In genomic region chr21:38659936-38660332, GRCh38 we compare ENCODE assay signal across 13 cellular contexts.
DNase-seq lines count a peak whose midpoint lies in the region; ATAC-seq and TF ChIP-seq lines count a peak whose summit lies in the region.
"Had no signal": no experiment of that assay in that cellular context is flagged by ENCODE, and none has a peak within 500 bp of the region (broad histone marks: within the 10 kb centered on the region; RNA-seq: fewer than 3 reads in every experiment).

No MANE protein-coding gene starts in this region.

- peaks cover 9% of the 10 kb centered on the region; the same call in 1 of the 2 replicates for H3K4me1 ChIP-seq in Caco-2
- peaks cover 0 to 27% (median 10%) of the 10 kb centered on the region in 3 donors for H3K4me1 ChIP-seq in esophagus squamous epithelium
- no peaks in the 10 kb centered on the region for H3K4me1 ChIP-seq in parathyroid adenoma

- H3K79me2 ChIP-seq in parathyroid adenoma = no peaks in the 10 kb centered on the region

- no peaks in the 10 kb centered on the region for H3K36me3 ChIP-seq in Caco-2 (ENCODE audit: control insufficient read depth, insufficient read depth, low read length)
- H3K36me3 ChIP-seq in SK-N-MC (ENCODE audit: insufficient read depth, low read length) = no peaks in the 10 kb centered on the region
- H3K36me3 ChIP-seq in esophagus squamous epithelium = no peaks in the 10 kb centered on the region
- H3K36me3 ChIP-seq in parathyroid adenoma (ENCODE audit: control insufficient read depth, insufficient read depth, low read length) = no peaks in the 10 kb centered on the region
- no peaks in the 10 kb centered on the region for H3K36me3 ChIP-seq in brain microvascular endothelial cell (replicated peaks)
- H3K36me3 ChIP-seq: gastroesophageal sphincter, SJSA1, tibial nerve had no signal

- H3K27ac Mint-ChIP-seq in Caco-2 (ENCODE audit: unreplicated experiment) = no peak overlapping the region

- H3K9ac ChIP-seq in SK-N-MC (ENCODE audit: insufficient read length) (no peak overlapping the region), parathyroid adenoma (no peak overlapping the region)

- CTCF ChIA-PET in Caco-2 (lab: Charles Lee) = no interaction called here

- H3K4me3 Mint-ChIP-seq in Caco-2 (ENCODE audit: unreplicated experiment) = peak overlapping the region; percentile 69

- peaks cover 10% of the 10 kb centered on the region for H3K4me1 Mint-ChIP-seq in Caco-2 (ENCODE audit: low read depth, unreplicated experiment)

- POLR2A ChIA-PET in Caco-2 (lab: Charles Lee) = no interaction called here

- H3K27ac ChIP-seq in SK-N-MC = no peak overlapping the region
- H3K27ac ChIP-seq in esophagus squamous epithelium = peak overlapping the region in 2 of 4 donors; percentile 50 to 78
- no peak overlapping the region for H3K27ac ChIP-seq in parathyroid adenoma
- no peak overlapping the region for H3K27ac ChIP-seq in brain microvascular endothelial cell
- H3K27ac ChIP-seq: gastroesophageal sphincter, SJSA1, tibial nerve had no signal

- H3K4me3 ChIP-seq in Caco-2 (ENCODE audit: low read depth, low read length) (no peak overlapping the region), SK-N-MC (peak overlapping the region; percentile 60; the same call in 1 of the 2 replicates), esophagus squamous epithelium (peak overlapping the region; percentile 54 to 78 (median 64)), parathyroid adenoma (ENCODE audit: low read depth, low read length) (no peak overlapping the region), brain microvascular endothelial cell (ENCODE audit: low read depth, low read length) (no peak overlapping the region)

- H2AFZ ChIP-seq in parathyroid adenoma = peak overlapping the region; percentile 28

- DNase-seq in Caco-2 (no peak), SK-N-MC (ENCODE audit: low read depth, low spot score) (no peak), esophagus squamous epithelium (lab: John Stamatoyannopoulos, UW) (no peak), putamen (ENCODE audit: low spot score) (no peak), NCI-H1417 (lab: John Stamatoyannopoulos, UW) (no peak), brain microvascular endothelial cell (no peak)
- DNase-seq: DMS 273 treated with DMSO at 0.1 percent for 48 hours, NCI-H446 treated with DMSO at 0.1 percent for 48 hours had no signal

- BruUV-seq in Caco-2 (replicated peaks; lab: Mats Ljungman, UMichigan) = no TSS peak

- WGBS in esophagus squamous epithelium, 2 donors = 35 to 56% methylated on average over 8 to 14 of the region's 16 CpGs

- in situ Hi-C loops in brain microvascular endothelial cell (cut with HindIII; ENCODE audit: low pct_ligation_motif_present, low sequenced_read_pairs) = no loop called here

- intact Hi-C loops in Caco-2 (cut with micrococcal nuclease; ENCODE audit: unreplicated experiment) (no loop called here), esophagus squamous epithelium (cut with DNase I) (no loop called here)

- H3K4me2 ChIP-seq in parathyroid adenoma (ENCODE audit: low read length) = no peak overlapping the region

- no peaks in the 10 kb centered on the region for H3K9me3 ChIP-seq in Caco-2
- no peaks in the 10 kb centered on the region for H3K9me3 ChIP-seq in SK-N-MC (ENCODE audit: low read depth, low read length)
- H3K9me3 ChIP-seq in esophagus squamous epithelium = no peaks in the 10 kb centered on the region
- no peaks in the 10 kb centered on the region for H3K9me3 ChIP-seq in parathyroid adenoma (ENCODE audit: control insufficient read depth, low read length)
- H3K9me3 ChIP-seq: gastroesophageal sphincter, SJSA1, tibial nerve had no signal

- peaks cover 2% of the 10 kb centered on the region for H3K27me3 ChIP-seq in Caco-2 (replicated peaks; ENCODE audit: control insufficient read depth, insufficient read depth, low read length)
- peaks cover 0 to 51% (median 3%) of the 10 kb centered on the region in 4 donors for H3K27me3 ChIP-seq in esophagus squamous epithelium
- H3K27me3 ChIP-seq in parathyroid adenoma (ENCODE audit: control insufficient read depth, insufficient read depth, low read length) = peaks cover 9% of the 10 kb centered on the region
- H3K27me3 ChIP-seq in brain microvascular endothelial cell (replicated peaks) = peaks cover 68% of the 10 kb centered on the region

- TF ChIP-seq CTCF in Caco-2 (IDR thresholded peaks at IDR 0.05; ENCODE audit: insufficient read depth in 1 of 2, low read depth in 1 of 2, low read length in 1 of 2, severe bottlenecking in 1 of 2, unreplicated experiment in 1 of 2) = no peak
- no peak for TF ChIP-seq CTCF in esophagus squamous epithelium (IDR thresholded peaks at IDR 0.05)
- no peak for TF ChIP-seq CTCF in parathyroid adenoma (IDR thresholded peaks at IDR 0.05)
- TF ChIP-seq CTCF in brain microvascular endothelial cell (IDR thresholded peaks at IDR 0.05; ENCODE audit: low read depth, low read length, missing control alignments) = no peak

- no peak for TF ChIP-seq POLR2A in esophagus squamous epithelium (IDR thresholded peaks at IDR 0.05)

- H3K36me3 Mint-ChIP-seq in Caco-2 (ENCODE audit: insufficient read depth, unreplicated experiment) = no peaks in the 10 kb centered on the region

- ATAC-seq in HG03432 (IDR thresholded peaks at IDR 0.05; ENCODE audit: unreplicated experiment) = no peak

- no peaks in the 10 kb centered on the region for H3K9me3 Mint-ChIP-seq in Caco-2 (ENCODE audit: unreplicated experiment)

- peaks cover 50% of the 10 kb centered on the region for H3K27me3 Mint-ChIP-seq in Caco-2 (ENCODE audit: insufficient read depth, unreplicated experiment)

Comparison
In these comparisons a context has a peak if more than half of its experiments do, and no peak if none do; other contexts are left out.
1. H3K4me3 ChIP-seq: peak in SK-N-MC (single experiment) and esophagus squamous epithelium (4 of 4); none in Caco-2 (single experiment), parathyroid adenoma (single experiment) and brain microvascular endothelial cell (single experiment).